ENCODE assay signal across 23 cellular contexts in the genomic region with DNA sequence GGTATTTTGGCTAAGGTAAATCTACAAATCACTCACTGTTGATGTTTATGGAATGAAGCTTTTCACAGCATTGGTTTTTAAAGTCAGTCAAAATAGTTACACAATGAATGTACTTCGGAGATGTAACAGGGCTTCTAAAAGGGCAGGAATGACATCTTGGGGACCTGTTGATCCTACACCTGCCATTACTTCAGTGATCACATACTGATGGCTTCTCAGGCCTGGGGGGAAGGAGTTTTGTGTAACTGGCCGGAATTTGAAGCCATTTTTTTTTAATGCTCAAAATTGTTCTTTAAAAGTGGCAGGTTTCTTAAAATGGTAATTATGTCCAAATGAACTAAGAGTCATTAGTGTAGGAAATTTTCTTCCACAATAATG. TPM values are rescaled to one million over a fixed set of nuclear protein-coding genes. Genes with fewer than 3 reads are reported as not detected.
DNase-seq lines count a peak whose midpoint lies in the region; ATAC-seq and TF ChIP-seq lines count a peak whose summit lies in the region.
"Had no signal": no experiment of that assay in that cellular context is flagged by ENCODE, and none has a peak within 500 bp of the region (broad histone marks: within the 10 kb centered on the region; RNA-seq: fewer than 3 reads in every experiment).

No MANE protein-coding gene starts in this region.

- H3K36me3 Mint-ChIP-seq in activated naive CD8-positive, alpha-beta T cell treated with anti-CD3 and anti-CD28 coated beads, Interleukin-2, amount 50 U/mL, for 24 hours (ENCODE audit: low read depth): peaks cover 61% of the 10 kb centered on the region
- peaks cover 81% of the 10 kb centered on the region for H3K36me3 Mint-ChIP-seq in stimulated activated effector memory CD8-positive, alpha-beta T cell treated with anti-CD3 and anti-CD28 coated beads, Interleukin-12 subunit alpha, Interleukin-12 subunit beta, amount 100 ng/mL, for 72 hours

- peaks cover 62% of the 10 kb centered on the region for H3K36me3 ChIP-seq in cardiac muscle cell
- H3K36me3 ChIP-seq in Karpas-422 (ENCODE audit: insufficient read depth, low read length): peaks cover 58% of the 10 kb centered on the region

- H3K27me3 Mint-ChIP-seq in activated naive CD8-positive, alpha-beta T cell treated with anti-CD3 and anti-CD28 coated beads, Interleukin-2, amount 50 U/mL, for 24 hours: no peaks in the 10 kb centered on the region
- H3K27me3 Mint-ChIP-seq: activated B cell treated with CpG ODN at 0.5 μM for 24 hours; naive thymus-derived CD4-positive, alpha-beta T cell had no signal

- intact Hi-C loops in cardiac septum (cut with DNase I): no loop called here

- no peaks in the 10 kb centered on the region for H3K4me1 ChIP-seq in cardiac muscle cell (ENCODE audit: low read depth)
- H3K4me1 ChIP-seq in Karpas-422 (ENCODE audit: low read length): peaks cover 6% of the 10 kb centered on the region

- no peak overlapping the region for H3K4me2 ChIP-seq in Karpas-422 (ENCODE audit: low read depth, low read length, poor library complexity, severe bottlenecking)

- H3K9me2 ChIP-seq in Karpas-422 (replicated peaks; ENCODE audit: insufficient read depth, low read length): no peaks in the 10 kb centered on the region

- no peaks in the 10 kb centered on the region for H3K27me3 ChIP-seq in cardiac muscle cell
- no peaks in the 10 kb centered on the region for H3K27me3 ChIP-seq in Karpas-422 (ENCODE audit: low read length)
- H3K27me3 ChIP-seq: heart left ventricle, transverse colon had no signal

- peak overlapping the region; percentile 49 for H3K27ac Mint-ChIP-seq in activated naive CD8-positive, alpha-beta T cell treated with anti-CD3 and anti-CD28 coated beads, Interleukin-2, amount 50 U/mL, for 24 hours
- H3K27ac Mint-ChIP-seq in stimulated activated effector memory CD8-positive, alpha-beta T cell treated with anti-CD3 and anti-CD28 coated beads, Interleukin-12 subunit alpha, Interleukin-12 subunit beta, amount 100 ng/mL, for 72 hours: peak overlapping the region; percentile 77
- H3K27ac Mint-ChIP-seq: activated B cell treated with CpG ODN at 0.5 μM for 24 hours had no signal

- H3K79me2 ChIP-seq in Karpas-422 (ENCODE audit: low read length): peaks cover 14% of the 10 kb centered on the region

- peaks cover 35% of the 10 kb centered on the region for H4K20me1 ChIP-seq in Karpas-422 (ENCODE audit: insufficient read depth, low read depth, low read length)

- H3K9me3 Mint-ChIP-seq in activated naive CD8-positive, alpha-beta T cell treated with anti-CD3 and anti-CD28 coated beads, Interleukin-2, amount 50 U/mL, for 24 hours: no peaks in the 10 kb centered on the region
- H3K9me3 Mint-ChIP-seq in stimulated activated effector memory CD8-positive, alpha-beta T cell treated with anti-CD3 and anti-CD28 coated beads, Interleukin-12 subunit alpha, Interleukin-12 subunit beta, amount 100 ng/mL, for 72 hours: no peaks in the 10 kb centered on the region
- H3K9me3 Mint-ChIP-seq: activated B cell treated with CpG ODN at 0.5 μM for 24 hours; naive thymus-derived CD4-positive, alpha-beta T cell had no signal

- no peak overlapping the region for H3K4me3 Mint-ChIP-seq in activated naive CD8-positive, alpha-beta T cell treated with anti-CD3 and anti-CD28 coated beads, Interleukin-2, amount 50 U/mL, for 24 hours
- H3K4me3 Mint-ChIP-seq in stimulated activated effector memory CD8-positive, alpha-beta T cell treated with anti-CD3 and anti-CD28 coated beads, Interleukin-12 subunit alpha, Interleukin-12 subunit beta, amount 100 ng/mL, for 72 hours: no peak overlapping the region
- H3K4me3 Mint-ChIP-seq: activated B cell treated with CpG ODN at 0.5 μM for 24 hours; naive thymus-derived CD4-positive, alpha-beta T cell had no signal

- H3K4me3 ChIP-seq in cardiac muscle cell (no peak overlapping the region), Karpas-422 (ENCODE audit: low read length) (no peak overlapping the region)
- H3K4me3 ChIP-seq: heart left ventricle, transverse colon had no signal

- peak overlapping the region; percentile 27 for H3K27ac ChIP-seq in cardiac muscle cell
- H3K27ac ChIP-seq in Karpas-422 (ENCODE audit: low read length): no peak overlapping the region
- H3K27ac ChIP-seq: heart left ventricle, transverse colon had no signal

- H3K9ac ChIP-seq in Karpas-422 (ENCODE audit: low read length): no peak overlapping the region

- peaks cover 30% of the 10 kb centered on the region for H3K4me1 Mint-ChIP-seq in activated naive CD8-positive, alpha-beta T cell treated with anti-CD3 and anti-CD28 coated beads, Interleukin-2, amount 50 U/mL, for 24 hours
- peaks cover 32% of the 10 kb centered on the region for H3K4me1 Mint-ChIP-seq in stimulated activated effector memory CD8-positive, alpha-beta T cell treated with anti-CD3 and anti-CD28 coated beads, Interleukin-12 subunit alpha, Interleukin-12 subunit beta, amount 100 ng/mL, for 72 hours

- no peak overlapping the region for H2AFZ ChIP-seq in Karpas-422 (ENCODE audit: low read length)

- ATAC-seq in activated naive CD8-positive, alpha-beta T cell treated with anti-CD3 and anti-CD28 coated beads, Interleukin-2, amount 50 U/mL, for 24 hours: no peak
- no peak for ATAC-seq in stimulated activated effector memory CD8-positive, alpha-beta T cell treated with anti-CD3 and anti-CD28 coated beads, Interleukin-12 subunit alpha, Interleukin-12 subunit beta, amount 100 ng/mL, for 72 hours
- ATAC-seq: left cardiac atrium; naive thymus-derived CD4-positive, alpha-beta T cell; stimulated activated naive CD8-positive, alpha-beta T cell treated with anti-CD3 and anti-CD28 coated beads, Interleukin-15, Interleukin-2, amounts not matched to agents 100 U/mL and 50 U/mL, for 24 hours had no signal

- no peaks in the 10 kb centered on the region for H3K9me3 ChIP-seq in cardiac muscle cell (ENCODE audit: low read depth)
- no peaks in the 10 kb centered on the region for H3K9me3 ChIP-seq in Karpas-422 (ENCODE audit: low read length)
- H3K9me3 ChIP-seq: heart left ventricle, transverse colon had no signal

- no peak for TF ChIP-seq CTCF in cardiac muscle cell (IDR thresholded peaks at IDR 0.05; ENCODE audit: low read depth, low read length)

- no peak for DNase-seq in cardiac muscle cell (ENCODE audit: low read depth in 1 of 2, low spot score in 1 of 2)
- no peak for DNase-seq in cardiac septum (ENCODE audit: low spot score)
- peak; percentile 45 for DNase-seq in Karpas-422
- no peak for DNase-seq in activated naive CD8-positive, alpha-beta T cell treated with anti-CD3 and anti-CD28 coated beads, Interleukin-2, amount 50 U/mL, for 24 hours
- no peak for DNase-seq in stimulated activated effector memory CD8-positive, alpha-beta T cell treated with anti-CD3 and anti-CD28 coated beads, Interleukin-12 subunit alpha, Interleukin-12 subunit beta, amount 100 ng/mL, for 72 hours (ENCODE audit: low spot score in 2 of 2)
- DNase-seq in SKM-1 treated with dmso at 0.1 percent for 144 hours (lab: John Stamatoyannopoulos, UW; ENCODE audit: unreplicated experiment): no peak
- DNase-seq in NCI-H2107 treated with DMSO at 0.1 percent for 48 hours (lab: John Stamatoyannopoulos, UW; ENCODE audit: unreplicated experiment): no peak
- DNase-seq in activated CD4-positive, CD25-positive, alpha-beta regulatory T cell (lab: John Stamatoyannopoulos, UW): no peak
- DNase-seq: activated B cell treated with CpG ODN at 0.5 μM for 24 hours; activated gamma-delta T cell treated with Interleukin-2 at 50 U/mL for 16 hours; AML-193; anterior cingulate cortex; caudate nucleus; dermis blood vessel endothelial cell; heart left ventricle; left cardiac atrium; MM.1S; naive thymus-derived CD4-positive, alpha-beta T cell; NCI-H146; stimulated activated CD4-positive, alpha-beta T cell treated with anti-CD3 and anti-CD28 coated beads, Interleukin-4, amount 100 ng/mL, for 24 hours; stimulated activated naive CD8-positive, alpha-beta T cell treated with anti-CD3 and anti-CD28 coated beads, Interleukin-15, Interleukin-2, amounts not matched to agents 100 U/mL and 50 U/mL, for 24 hours; T1000; transverse colon had no signal

RNA-seq across cellular contexts. Expression of a gene that starts 11.2 kb away (rescaled TPM):
- 1,643 and 1,654 TPM in 2 replicates for total RNA-seq in cardiac muscle cell
- 918 and 1,027 TPM in 2 replicates for polyA plus RNA-seq in cardiac muscle cell
- total RNA-seq in cardiac septum: 455 TPM
- 2,490 and 3,153 TPM in 2 replicates for total RNA-seq in Karpas-422 (2014; rRNA removed; shearing (Covaris generic); ENCODE audit: low replicate concordance)

RNA-seq across cellular contexts. Expression of a gene that starts 58.1 kb away (rescaled TPM):
- total RNA-seq in cardiac muscle cell: 15.6 and 30.8 TPM in 2 replicates
- 16.3 and 26.2 TPM in 2 replicates for polyA plus RNA-seq in cardiac muscle cell
- total RNA-seq in cardiac septum: 30.7 TPM
- 11.4 and 37.1 TPM in 2 replicates for total RNA-seq in Karpas-422 (2014; rRNA removed; shearing (Covaris generic); ENCODE audit: low replicate concordance)
